8 cellular contexts compared by ENCODE assay signal in genomic region chr2:238203104-238203972, GRCh38.
A peak's percentile ranks its signal among the peaks of the same experiment; 100 is the strongest.
DNase-seq lines count a peak whose midpoint lies in the region; ATAC-seq and TF ChIP-seq lines count a peak whose summit lies in the region.

A gene with protein sequence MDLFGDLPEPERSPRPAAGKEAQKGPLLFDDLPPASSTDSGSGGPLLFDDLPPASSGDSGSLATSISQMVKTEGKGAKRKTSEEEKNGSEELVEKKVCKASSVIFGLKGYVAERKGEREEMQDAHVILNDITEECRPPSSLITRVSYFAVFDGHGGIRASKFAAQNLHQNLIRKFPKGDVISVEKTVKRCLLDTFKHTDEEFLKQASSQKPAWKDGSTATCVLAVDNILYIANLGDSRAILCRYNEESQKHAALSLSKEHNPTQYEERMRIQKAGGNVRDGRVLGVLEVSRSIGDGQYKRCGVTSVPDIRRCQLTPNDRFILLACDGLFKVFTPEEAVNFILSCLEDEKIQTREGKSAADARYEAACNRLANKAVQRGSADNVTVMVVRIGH (minus strand): TSS chr2:238203695. CDS start chr2:238203553, 142 bp downstream.

- no peak for TF ChIP-seq CTCF in AG09309 (IDR thresholded peaks at IDR 0.05; ENCODE audit: control insufficient read depth, insufficient read depth, low read depth, low read length, missing control alignments)

- TF ChIP-seq POLR2A in GM18951 (IDR thresholded peaks at IDR 0.05; ENCODE audit: extremely low read depth, insufficient read depth, insufficient read length): peak; percentile 91

- ATAC-seq in HG03159 (IDR thresholded peaks at IDR 0.05; ENCODE audit: unreplicated experiment): peak; percentile 90

- peak within 1 kb of the TSS; percentile 74 for H3K4me3 ChIP-seq in AG09309 (ENCODE audit: control insufficient read depth, low read depth, low read length)

- peak; percentile 23 for DNase-seq in AG09309 (ENCODE audit: low read depth)
- DNase-seq in NCI-H345 (lab: John Stamatoyannopoulos, UW): peak; percentile 89
- peak; percentile 82 for DNase-seq in activated CD4-positive, CD25-positive, alpha-beta regulatory T cell treated with anti-CD3 and anti-CD28 coated beads, Interleukin-2, amount 50 U/mL, for 16 hours (ENCODE audit: low read depth, low spot score)
- DNase-seq in central memory CD4-positive, alpha-beta T cell: peak; percentile 91
- peak; percentile 90 for DNase-seq in islet precursor cell
- peak; percentile 76 to 86 (median 78) for DNase-seq in stimulated activated CD4-positive, alpha-beta T cell treated with anti-CD3 and anti-CD28 coated beads, Interleukin-12 subunit alpha, Interleukin-12 subunit beta, amount 100 ng/mL, for 48 hours (ENCODE audit: low read depth in 2 of 3, low spot score in 1 of 3)

- in situ Hi-C loops in GM18951 (cut with MboI; ENCODE audit: low sequenced_read_pairs, unreplicated experiment): no loop called here

Comparison
In these comparisons a context has a peak if more than half of its experiments do, and no peak if none do; other contexts are left out.
1. Peak in every context shown above with its lines: DNase-seq, ATAC-seq and H3K4me3 ChIP-seq.
2. DNase-seq: peak in every context shown above with its lines; median percentile 91 in central memory CD4-positive, alpha-beta T cell; 90 in islet precursor cell; 89 in NCI-H345; 82 in activated CD4-positive, CD25-positive, alpha-beta regulatory T cell treated with anti-CD3 and anti-CD28 coated beads, Interleukin-2, amount 50 U/mL, for 16 hours; 78 in stimulated activated CD4-positive, alpha-beta T cell treated with anti-CD3 and anti-CD28 coated beads, Interleukin-12 subunit alpha, Interleukin-12 subunit beta, amount 100 ng/mL, for 48 hours; 23 in AG09309.